8 cellular contexts compared by ENCODE assay signal in the genomic region with DNA sequence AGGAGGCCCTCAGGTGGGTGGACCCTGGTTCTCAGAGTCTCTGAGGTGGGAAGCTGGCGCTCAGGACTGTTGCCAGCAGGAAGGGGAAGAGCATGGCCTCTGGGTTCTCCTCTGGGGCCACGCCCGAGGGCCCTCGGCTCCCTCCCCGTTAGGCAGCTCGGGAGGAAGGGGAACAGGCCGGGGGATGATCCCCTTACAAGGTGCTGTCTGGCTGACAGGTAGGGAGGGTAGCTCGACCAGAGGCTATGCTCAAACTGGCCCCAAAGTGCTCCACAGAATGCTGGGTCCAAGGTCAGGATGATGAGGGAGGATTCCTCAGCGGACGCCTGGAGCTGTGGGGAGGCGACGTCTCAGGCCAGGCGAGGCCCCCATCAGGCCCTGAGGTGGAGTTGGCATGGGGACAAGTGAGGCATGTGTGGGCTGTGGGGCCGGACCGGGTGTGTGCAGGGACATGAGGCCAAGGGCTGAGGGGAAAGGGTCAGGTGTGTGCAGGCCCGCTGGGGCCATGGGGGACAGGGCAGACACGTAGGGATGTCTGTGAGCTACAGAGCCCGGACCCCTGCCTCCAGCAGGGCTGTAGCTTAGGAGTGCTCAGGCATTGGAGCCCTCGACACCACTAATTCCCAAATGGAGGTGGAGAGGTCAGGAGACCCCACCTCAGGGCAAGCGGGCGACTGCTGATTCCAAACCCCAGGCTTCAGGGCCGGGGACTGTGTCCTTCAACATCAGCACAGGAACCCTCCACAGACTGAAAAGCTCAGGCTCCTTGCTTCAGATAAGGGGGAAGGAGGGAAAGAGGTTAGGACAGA. TPM values are rescaled to one million over a fixed set of nuclear protein-coding genes. Genes with fewer than 3 reads are reported as not detected.
DNase-seq lines count a peak whose midpoint lies in the region; ATAC-seq lines count a peak whose summit lies in the region.

No MANE protein-coding gene starts in this region.

- no peak for ATAC-seq in stimulated activated naive CD8-positive, alpha-beta T cell treated with anti-CD3 and anti-CD28 coated beads, Interleukin-15, amount 100 ng/mL, for 72 hours
- no peak for ATAC-seq in GM21381 (IDR thresholded peaks at IDR 0.05; ENCODE audit: unreplicated experiment)

- intact Hi-C loops in activated T-helper 2 cell treated with anti-CD3 and anti-CD28 coated beads, Interferon-gamma antibody, Interleukin-2, Interleukin-4, amounts not matched to agents 10 μg/mL and 5 μg/mL and 100 μg/mL, durations not matched to agents 14 hours and 24 hours and 36 hours (cut with micrococcal nuclease): loop anchor here (2.0 to 5.0 kb wide), 2 partner anchors 274 to 356 kb away; no protein-coding TSS in a partner anchor

- H3K4me1 Mint-ChIP-seq in activated naive CD4-positive, alpha-beta T cell treated with anti-CD3 and anti-CD28 coated beads, Interleukin-2, amount 50 U/mL, for 24 hours: peaks cover 6% of the 10 kb centered on the region
- H3K4me1 Mint-ChIP-seq in activated T-helper 2 cell treated with anti-CD3 and anti-CD28 coated beads, Interferon-gamma antibody, Interleukin-2, Interleukin-4, amounts not matched to agents 10 μg/mL and 5 μg/mL and 100 μg/mL, durations not matched to agents 14 hours and 24 hours and 36 hours (ENCODE audit: low read depth): peaks cover 13% of the 10 kb centered on the region
- H3K4me1 Mint-ChIP-seq in stimulated activated naive CD8-positive, alpha-beta T cell treated with anti-CD3 and anti-CD28 coated beads, Interleukin-15, amount 100 ng/mL, for 72 hours: peaks cover 43% of the 10 kb centered on the region

- H3K36me3 Mint-ChIP-seq in activated naive CD4-positive, alpha-beta T cell treated with anti-CD3 and anti-CD28 coated beads, Interleukin-2, amount 50 U/mL, for 24 hours: peaks cover 2% of the 10 kb centered on the region
- no peaks in the 10 kb centered on the region for H3K36me3 Mint-ChIP-seq in activated T-helper 2 cell treated with anti-CD3 and anti-CD28 coated beads, Interferon-gamma antibody, Interleukin-2, Interleukin-4, amounts not matched to agents 10 μg/mL and 5 μg/mL and 100 μg/mL, durations not matched to agents 14 hours and 24 hours and 36 hours (ENCODE audit: low read depth)

- H3K27me3 Mint-ChIP-seq in activated naive CD4-positive, alpha-beta T cell treated with anti-CD3 and anti-CD28 coated beads, Interleukin-2, amount 50 U/mL, for 24 hours: peaks cover 27% of the 10 kb centered on the region
- H3K27me3 Mint-ChIP-seq in activated T-helper 2 cell treated with anti-CD3 and anti-CD28 coated beads, Interferon-gamma antibody, Interleukin-2, Interleukin-4, amounts not matched to agents 10 μg/mL and 5 μg/mL and 100 μg/mL, durations not matched to agents 14 hours and 24 hours and 36 hours (ENCODE audit: low read depth): peaks cover 35% of the 10 kb centered on the region
- H3K27me3 Mint-ChIP-seq in stimulated activated naive CD8-positive, alpha-beta T cell treated with anti-CD3 and anti-CD28 coated beads, Interleukin-15, amount 100 ng/mL, for 72 hours: peaks cover 53% of the 10 kb centered on the region

- no peak overlapping the region for H3K27ac Mint-ChIP-seq in activated naive CD4-positive, alpha-beta T cell treated with anti-CD3 and anti-CD28 coated beads, Interleukin-2, amount 50 U/mL, for 24 hours
- no peak overlapping the region for H3K27ac Mint-ChIP-seq in activated T-helper 2 cell treated with anti-CD3 and anti-CD28 coated beads, Interferon-gamma antibody, Interleukin-2, Interleukin-4, amounts not matched to agents 10 μg/mL and 5 μg/mL and 100 μg/mL, durations not matched to agents 14 hours and 24 hours and 36 hours
- peak overlapping the region; percentile 41 to 81 for H3K27ac Mint-ChIP-seq in stimulated activated naive CD8-positive, alpha-beta T cell treated with anti-CD3 and anti-CD28 coated beads, Interleukin-15, amount 100 ng/mL, for 72 hours

- no peak for DNase-seq in activated naive CD4-positive, alpha-beta T cell (lab: John Stamatoyannopoulos, UW)
- no peak for DNase-seq in activated T-helper 2 cell treated with anti-CD3 and anti-CD28 coated beads, Interferon-gamma antibody, Interleukin-2, Interleukin-4, amounts not matched to agents 10 μg/mL and 5 μg/mL and 100 μg/mL, durations not matched to agents 14 hours and 24 hours and 36 hours (ENCODE audit: low spot score)
- DNase-seq in stimulated activated naive CD8-positive, alpha-beta T cell treated with anti-CD3 and anti-CD28 coated beads, Interleukin-15, amount 100 ng/mL, for 72 hours: no peak
- DNase-seq in SW480 (ENCODE audit: low spot score) (no peak), glomerular visceral epithelial cell (ENCODE audit: extremely low spot score) (no peak)

- peak overlapping the region; percentile 47 for H3K4me3 Mint-ChIP-seq in activated naive CD4-positive, alpha-beta T cell treated with anti-CD3 and anti-CD28 coated beads, Interleukin-2, amount 50 U/mL, for 24 hours
- peak overlapping the region; percentile 41 for H3K4me3 Mint-ChIP-seq in activated T-helper 2 cell treated with anti-CD3 and anti-CD28 coated beads, Interferon-gamma antibody, Interleukin-2, Interleukin-4, amounts not matched to agents 10 μg/mL and 5 μg/mL and 100 μg/mL, durations not matched to agents 14 hours and 24 hours and 36 hours (ENCODE audit: low read depth)
- H3K4me3 Mint-ChIP-seq in stimulated activated naive CD8-positive, alpha-beta T cell treated with anti-CD3 and anti-CD28 coated beads, Interleukin-15, amount 100 ng/mL, for 72 hours: peak overlapping the region; percentile 76 to 83

- peak overlapping the region; percentile 44 for H3K4me3 ChIP-seq in iPS-11a (ENCODE audit: low read depth, low read length)

- H3K9me3 Mint-ChIP-seq in activated naive CD4-positive, alpha-beta T cell treated with anti-CD3 and anti-CD28 coated beads, Interleukin-2, amount 50 U/mL, for 24 hours: no peaks in the 10 kb centered on the region
- H3K9me3 Mint-ChIP-seq in activated T-helper 2 cell treated with anti-CD3 and anti-CD28 coated beads, Interferon-gamma antibody, Interleukin-2, Interleukin-4, amounts not matched to agents 10 μg/mL and 5 μg/mL and 100 μg/mL, durations not matched to agents 14 hours and 24 hours and 36 hours: no peaks in the 10 kb centered on the region
- H3K9me3 Mint-ChIP-seq in stimulated activated naive CD8-positive, alpha-beta T cell treated with anti-CD3 and anti-CD28 coated beads, Interleukin-15, amount 100 ng/mL, for 72 hours: no peaks in the 10 kb centered on the region

RNA-seq across cellular contexts. Expression of gene POLL, which starts 17.1 kb away (rescaled TPM):
- total RNA-seq in activated T-helper 2 cell treated with anti-CD3 and anti-CD28 coated beads, Interferon-gamma antibody, Interleukin-2, Interleukin-4, amounts not matched to agents 10 μg/mL and 5 μg/mL and 100 μg/mL, durations not matched to agents 14 hours and 24 hours and 36 hours: 32.4 and 33.4 TPM in 2 replicates

RNA-seq across cellular contexts. Expression of gene DPCD, which starts 17.2 kb away (rescaled TPM):
- total RNA-seq in activated T-helper 2 cell treated with anti-CD3 and anti-CD28 coated beads, Interferon-gamma antibody, Interleukin-2, Interleukin-4, amounts not matched to agents 10 μg/mL and 5 μg/mL and 100 μg/mL, durations not matched to agents 14 hours and 24 hours and 36 hours: 7.2 and 7.8 TPM in 2 replicates

Comparison
In these comparisons a context has a peak if more than half of its experiments do, and no peak if none do; other contexts are left out.
1. H3K27ac Mint-ChIP-seq: peak in stimulated activated naive CD8-positive, alpha-beta T cell treated with anti-CD3 and anti-CD28 coated beads, Interleukin-15, amount 100 ng/mL, for 72 hours (2 of 2); none in activated naive CD4-positive, alpha-beta T cell treated with anti-CD3 and anti-CD28 coated beads, Interleukin-2, amount 50 U/mL, for 24 hours (single experiment) and activated T-helper 2 cell treated with anti-CD3 and anti-CD28 coated beads, Interferon-gamma antibody, Interleukin-2, Interleukin-4, amounts not matched to agents 10 μg/mL and 5 μg/mL and 100 μg/mL, durations not matched to agents 14 hours and 24 hours and 36 hours (single experiment).
2. Peak in every context shown above with its lines, with median percentiles within 50 percentile points of each other: H3K4me3 Mint-ChIP-seq.